In the genomic region with DNA sequence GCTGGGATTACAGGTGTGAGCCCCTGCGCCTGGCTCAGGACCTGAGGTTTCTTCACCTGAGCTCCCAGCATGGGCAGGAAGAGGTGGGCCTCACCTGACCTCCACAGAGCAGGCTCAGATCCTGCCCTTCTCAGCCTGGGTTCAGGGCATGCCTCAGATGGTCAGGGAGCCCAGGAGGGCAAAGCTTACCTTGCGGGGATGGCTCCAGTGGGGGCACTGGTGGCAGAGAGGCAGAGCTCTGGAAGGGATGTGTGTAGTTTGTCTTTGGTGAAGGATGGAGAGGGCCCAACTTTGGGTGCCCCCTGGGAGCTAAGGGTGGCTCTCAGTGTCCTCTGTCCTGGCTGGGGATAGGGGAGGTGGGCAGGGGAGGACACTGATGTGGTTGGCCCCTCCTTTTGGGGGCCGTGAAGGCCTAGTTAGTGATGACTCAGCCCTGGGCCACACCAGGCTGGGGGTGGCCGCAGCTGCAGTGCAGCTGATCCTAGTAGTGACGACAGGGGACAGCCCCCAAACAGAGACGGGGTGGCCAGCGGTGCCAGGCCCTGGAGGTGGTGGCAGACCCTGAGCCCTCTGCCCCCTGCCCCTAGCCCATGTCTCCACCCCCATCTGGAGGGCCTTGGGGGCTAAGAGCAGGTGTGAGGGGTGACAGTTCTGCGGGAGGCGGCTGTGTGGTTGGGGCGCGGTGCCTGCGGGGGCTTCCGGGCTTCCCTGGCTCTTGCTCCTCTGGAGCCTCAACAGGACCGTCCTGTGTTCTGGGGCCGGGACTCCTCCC, we compare ENCODE assay signal across 6 cellular contexts. TPM values are rescaled to one million over a fixed set of nuclear protein-coding genes. Genes with fewer than 3 reads are reported as not detected.
DNase-seq lines count a peak whose midpoint lies in the region; ATAC-seq and TF ChIP-seq lines count a peak whose summit lies in the region.

No MANE protein-coding gene starts in this region.

- ATAC-seq in memory B cell (ENCODE audit: low read depth) (peak; percentile 33), upper lobe of right lung (no peak), HG02678 (IDR thresholded peaks at IDR 0.05; ENCODE audit: unreplicated experiment) (no peak)

- TF ChIP-seq CTCF in upper lobe of right lung (IDR thresholded peaks at IDR 0.05): no peak
- TF ChIP-seq CTCF in progenitor cell of endocrine pancreas (IDR thresholded peaks at IDR 0.05; ENCODE audit: unreplicated experiment): no peak

- no peak for DNase-seq in activated T-cell treated with anti-CD3 and anti-CD28 coated beads, Interleukin-2, amount 50 U/mL, for 24 hours
- DNase-seq in activated T-cell treated with anti-CD3 and anti-CD28 coated beads for 4 hours: no peak
- no peak for DNase-seq in memory B cell (ENCODE audit: low spot score in 2 of 2)
- no peak for DNase-seq in upper lobe of right lung
- no peak for DNase-seq in progenitor cell of endocrine pancreas (ENCODE audit: low spot score, unreplicated experiment)

- intact Hi-C loops in upper lobe of right lung (cut with DNase I): no loop called here

- H3K27me3 ChIP-seq in upper lobe of right lung: no peaks in the 10 kb centered on the region

- H3K9me3 Mint-ChIP-seq in activated T-cell treated with anti-CD3 and anti-CD28 coated beads, Interleukin-2, amount 50 U/mL, for 24 hours: no peaks in the 10 kb centered on the region
- no peaks in the 10 kb centered on the region for H3K9me3 Mint-ChIP-seq in memory B cell
- no peaks in the 10 kb centered on the region for H3K9me3 Mint-ChIP-seq in progenitor cell of endocrine pancreas (ENCODE audit: low read depth)

- H3K4me1 Mint-ChIP-seq in activated T-cell treated with anti-CD3 and anti-CD28 coated beads, Interleukin-2, amount 50 U/mL, for 24 hours (ENCODE audit: low read depth): peaks cover 3% of the 10 kb centered on the region
- H3K4me1 Mint-ChIP-seq in memory B cell (peaks cover under 1% of the 10 kb centered on the region), progenitor cell of endocrine pancreas (ENCODE audit: low read depth) (peaks cover under 1% of the 10 kb centered on the region)

- H3K9me3 ChIP-seq in upper lobe of right lung: no peaks in the 10 kb centered on the region

- peaks cover 34% of the 10 kb centered on the region for H3K36me3 ChIP-seq in upper lobe of right lung

- peaks cover 71% of the 10 kb centered on the region for H3K4me1 ChIP-seq in upper lobe of right lung

- H3K27ac ChIP-seq in upper lobe of right lung: peak overlapping the region; percentile 93

- peaks cover 8% of the 10 kb centered on the region for H3K27me3 Mint-ChIP-seq in activated T-cell treated with anti-CD3 and anti-CD28 coated beads, Interleukin-2, amount 50 U/mL, for 24 hours
- H3K27me3 Mint-ChIP-seq in memory B cell (peaks cover 11% of the 10 kb centered on the region), progenitor cell of endocrine pancreas (peaks cover 8% of the 10 kb centered on the region)

- peak overlapping the region; percentile 56 for H3K4me3 ChIP-seq in upper lobe of right lung

- H3K36me3 Mint-ChIP-seq in activated T-cell treated with anti-CD3 and anti-CD28 coated beads, Interleukin-2, amount 50 U/mL, for 24 hours (ENCODE audit: low read depth): no peaks in the 10 kb centered on the region
- no peaks in the 10 kb centered on the region for H3K36me3 Mint-ChIP-seq in memory B cell
- no peaks in the 10 kb centered on the region for H3K36me3 Mint-ChIP-seq in progenitor cell of endocrine pancreas (ENCODE audit: insufficient read depth)

- H3K4me3 Mint-ChIP-seq in activated T-cell treated with anti-CD3 and anti-CD28 coated beads, Interleukin-2, amount 50 U/mL, for 24 hours: no peak overlapping the region
- H3K4me3 Mint-ChIP-seq in memory B cell (no peak overlapping the region), progenitor cell of endocrine pancreas (ENCODE audit: low read depth) (no peak overlapping the region)

- peak overlapping the region; percentile 50 for H3K27ac Mint-ChIP-seq in activated T-cell treated with anti-CD3 and anti-CD28 coated beads, Interleukin-2, amount 50 U/mL, for 24 hours
- no peak overlapping the region for H3K27ac Mint-ChIP-seq in memory B cell
- H3K27ac Mint-ChIP-seq in progenitor cell of endocrine pancreas: no peak overlapping the region

RNA-seq across cellular contexts. Expression of gene NHERF2, which starts 5.8 kb away (rescaled TPM):
- total RNA-seq in upper lobe of right lung (363 TPM), progenitor cell of endocrine pancreas (8.4 and 10.3 TPM in 2 replicates)

RNA-seq across cellular contexts. Expression of gene NPW, which starts 12.9 kb away (rescaled TPM):
- total RNA-seq in upper lobe of right lung (not detected), progenitor cell of endocrine pancreas (5.0 and 5.3 TPM in 2 replicates)

RNA-seq across cellular contexts. Expression of gene NTHL1, which starts 15.2 kb away (rescaled TPM):
- total RNA-seq in upper lobe of right lung (26.4 TPM), progenitor cell of endocrine pancreas (24.2 and 28.1 TPM in 2 replicates)

RNA-seq across cellular contexts. Expression of gene TSC2, which starts 15.3 kb away (rescaled TPM):
- total RNA-seq in upper lobe of right lung: 119 TPM
- total RNA-seq in progenitor cell of endocrine pancreas: 241 and 253 TPM in 2 replicates

RNA-seq across cellular contexts. Expression of gene ZNF598, which starts 22.9 kb away (rescaled TPM):
- total RNA-seq in upper lobe of right lung (38.2 TPM), progenitor cell of endocrine pancreas (41.5 and 43.6 TPM in 2 replicates)

Comparison
In these comparisons a context has a peak if more than half of its experiments do, and no peak if none do; other contexts are left out.
1. RNA of gene NHERF2, which starts 5.8 kb away (total RNA-seq): 363 TPM in upper lobe of right lung (single experiment); 8.4 to 10.3 TPM in progenitor cell of endocrine pancreas; every median in the first group is over 10 times any median in the second.